Comparison of ENCODE assay signal across 13 cellular contexts in genomic region chrX:154321624-154322023, GRCh38. TPM values are rescaled to one million over a fixed set of nuclear protein-coding genes. Genes with fewer than 3 reads are reported as not detected.
DNase-seq lines count a peak whose midpoint lies in the region; ATAC-seq and TF ChIP-seq lines count a peak whose summit lies in the region.
"Had no signal": no experiment of that assay in that cellular context is flagged by ENCODE, and none has a peak within 500 bp of the region (broad histone marks: within the 10 kb centered on the region; RNA-seq: fewer than 3 reads in every experiment).

No MANE protein-coding gene starts in this region.

- TF ChIP-seq CTCF in AG10803 (conservative IDR thresholded peaks at IDR 0.05; ENCODE audit: low read length) (peak; percentile 25), GM12872 (IDR thresholded peaks at IDR 0.05; ENCODE audit: insufficient read depth, low read depth, low read length) (0 out of 3 replicates have a peak, but pooled peaks have one; percentile 25), fibroblast of the aortic adventitia (IDR thresholded peaks at IDR 0.05; ENCODE audit: insufficient read depth, low read length) (no peak)

- H3K4me3 ChIP-seq in AG10803 (ENCODE audit: low read length) (no peak overlapping the region), fibroblast of the aortic adventitia (ENCODE audit: low read depth, low read length) (no peak overlapping the region)
- H3K4me3 ChIP-seq: skin epidermis had no signal

- no peak for ATAC-seq in GM19324 (IDR thresholded peaks at IDR 0.05; ENCODE audit: low FRiP score, unreplicated experiment)
- no peak for ATAC-seq in GM19328 (IDR thresholded peaks at IDR 0.05; ENCODE audit: unreplicated experiment)
- no peak for ATAC-seq in GM18519 (IDR thresholded peaks at IDR 0.05; ENCODE audit: low FRiP score, unreplicated experiment)

- no peak for DNase-seq in AG10803 (ENCODE audit: low read depth)
- peak; percentile 22 for DNase-seq in OCI-M1 (lab: John Stamatoyannopoulos, UW)
- DNase-seq in fibroblast of the aortic adventitia (ENCODE audit: low read depth): peak; percentile 11
- no peak for DNase-seq in GM19240 (ENCODE audit: insufficient read length, low spot score)
- DNase-seq: KG1, SIG-M5 had no signal

RNA-seq across cellular contexts. Expression of gene TKTL1, which starts 26.0 kb away (rescaled TPM):
- not detected in 2 replicates for total RNA-seq in fibroblast of the aortic adventitia (ENCODE audit: low replicate concordance)
- total RNA-seq: bronchial epithelial cell had no signal

RNA-seq across cellular contexts. Expression of gene TEX28, which starts 26.7 kb away (rescaled TPM):
- not detected in 2 replicates for total RNA-seq in fibroblast of the aortic adventitia (ENCODE audit: low replicate concordance)
- total RNA-seq: bronchial epithelial cell, frontal cortex had no signal

RNA-seq across cellular contexts. Expression of gene FLNA, which starts 52.8 kb away (rescaled TPM):
- total RNA-seq in fibroblast of the aortic adventitia (ENCODE audit: low replicate concordance): 549 and 1,365 TPM in 2 replicates

RNA-seq across cellular contexts. Expression of gene EMD, which starts 57.5 kb away (rescaled TPM):
- 9.6 and 29.9 TPM in 2 replicates for total RNA-seq in fibroblast of the aortic adventitia (ENCODE audit: low replicate concordance)

Comparison
In these comparisons a context has a peak if more than half of its experiments do, and no peak if none do; other contexts are left out.
1. DNase-seq: peak in OCI-M1 (single experiment) and fibroblast of the aortic adventitia (single experiment); none in AG10803 (single experiment) and GM19240 (single experiment).